In genomic region chrX:111041018-111041462, GRCh38 we compare ENCODE assay signal across 8 cellular contexts.
DNase-seq lines count a peak whose midpoint lies in the region; ATAC-seq lines count a peak whose summit lies in the region.

No MANE protein-coding gene starts in this region.

- ATAC-seq in GM21717 (IDR thresholded peaks at IDR 0.05; ENCODE audit: unreplicated experiment), result peak; percentile 65
- no peak for ATAC-seq in activated CD4-positive, CD25-positive, alpha-beta regulatory T cell treated with anti-CD3 and anti-CD28 coated beads, Interleukin-2, amount 50 U/mL, for 24 hours
- ATAC-seq in GM18520 (IDR thresholded peaks at IDR 0.05; ENCODE audit: unreplicated experiment), result no peak

- DNase-seq in AG20443 (ENCODE audit: low spot score), result peak; percentile 68
- peak; percentile 37 for DNase-seq in NOMO-1 treated with dmso at 0.1 percent for 144 hours (lab: John Stamatoyannopoulos, UW; ENCODE audit: unreplicated experiment)
- DNase-seq in fibroblast of the conjunctiva (ENCODE audit: low read depth), result peak; percentile 56
- DNase-seq in UCSD-AML1 (lab: John Stamatoyannopoulos, UW; ENCODE audit: unreplicated experiment), result no peak
- DNase-seq in putamen (ENCODE audit: low spot score), result no peak

Comparison
In these comparisons a context has a peak if more than half of its experiments do, and no peak if none do; other contexts are left out.
1. DNase-seq: peak in AG20443 (single experiment), NOMO-1 treated with dmso at 0.1 percent for 144 hours (single experiment) and fibroblast of the conjunctiva (single experiment); none in UCSD-AML1 (single experiment) and putamen (single experiment).